Comparison of ENCODE assay signal across 9 cellular contexts in genomic region chr7:43130347-43130746, GRCh38. TPM values are rescaled to one million over a fixed set of nuclear protein-coding genes. Genes with fewer than 3 reads are reported as not detected.
"Had no signal": no experiment of that assay in that cellular context is flagged by ENCODE, and none has a peak within 500 bp of the region (broad histone marks: within the 10 kb centered on the region; RNA-seq: fewer than 3 reads in every experiment).

No MANE protein-coding gene starts in this region.

- DNase-seq: GDM1, GF-D8 had no signal

- FAIRE-seq: G401.6, GM12878, GM12891, GM12892, GM18507, GM19239 had no signal

- ATAC-seq: GM12878 had no signal

- H3K4me3 ChIP-seq: GM12878 had no signal

RNA-seq across cellular contexts. Expression of gene HECW1, which starts 17.9 kb away (rescaled TPM):
- total RNA-seq: G401 had no signal
